In the genomic region with DNA sequence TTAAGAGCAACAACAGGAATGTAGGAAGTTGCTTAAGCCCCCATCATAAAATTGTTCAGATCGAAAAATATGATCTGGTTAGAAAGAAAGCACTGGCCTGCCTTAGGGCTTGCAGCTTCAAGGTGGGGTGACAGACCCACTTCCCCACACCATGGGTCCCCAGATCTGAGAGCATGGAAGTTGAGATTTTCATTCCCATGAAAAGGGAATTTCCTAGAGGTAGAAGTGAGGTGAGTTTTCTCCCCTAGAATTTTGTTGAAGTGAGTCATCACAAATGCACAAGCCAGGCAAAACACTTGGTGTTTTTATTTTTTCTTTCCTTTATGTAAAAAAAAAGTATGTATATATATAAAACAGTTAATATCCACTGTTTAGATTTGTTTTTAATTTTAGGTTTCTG, we compare ENCODE assay signal across 16 cellular contexts.
DNase-seq lines count a peak whose midpoint lies in the region; ATAC-seq and TF ChIP-seq lines count a peak whose summit lies in the region.
"Had no signal": no experiment of that assay in that cellular context is flagged by ENCODE, and none has a peak within 500 bp of the region (broad histone marks: within the 10 kb centered on the region; RNA-seq: fewer than 3 reads in every experiment).

No MANE protein-coding gene starts in this region.

- peak overlapping the region; percentile 83 for H3K27ac ChIP-seq in AG04450 (ENCODE audit: low read depth, low read length)
- no peak overlapping the region for H3K27ac ChIP-seq in IMR-90 (ENCODE audit: insufficient read depth, low read length)
- H3K27ac ChIP-seq: C4-2B, cardiac muscle cell, lower lobe of right lung had no signal

- no peak for TF ChIP-seq POLR2A in IMR-90 (IDR thresholded peaks at IDR 0.05; ENCODE audit: low read depth, low read length)

- no peaks in the 10 kb centered on the region for H3K9me3 Mint-ChIP-seq in brain
- no peaks in the 10 kb centered on the region for H3K9me3 Mint-ChIP-seq in nephron progenitor cell
- H3K9me3 Mint-ChIP-seq: activated T-cell treated with anti-CD3 and anti-CD28 coated beads, Interleukin-2, amount 50 U/mL, for 4 hours; stimulated activated memory B cell treated with anti-CD40 and anti-IgM and Interleukin-4, amounts not matched to agents 10 μg/mL and 1 μg/mL and 100 μg/mL, for 72 hours had no signal

- CTCF ChIA-PET in AG04450 (lab: Charles Lee) (no interaction called here), IMR-90 (lab: Yijun Ruan, JAX) (interaction anchor here (0.6 kb wide), 1 partner anchor 48 kb away, joined by 3 read pairs; no protein-coding TSS in a partner anchor)

- H3K27me3 ChIP-seq in AG04450 (ENCODE audit: control insufficient read depth, insufficient read depth, low read length) (no peaks in the 10 kb centered on the region), IMR-90 (ENCODE audit: control insufficient read depth, insufficient read depth, low read length) (no peaks in the 10 kb centered on the region)
- H3K27me3 ChIP-seq: cardiac muscle cell, ovary had no signal

- 0 out of 2 replicates have a peak overlapping the region, but pooled peaks have one; percentile 23 for H2BK20ac ChIP-seq in IMR-90 (ENCODE audit: low read depth, low read length)

- no peak overlapping the region; the same call in 1 of the 2 replicates for H4K5ac ChIP-seq in IMR-90 (ENCODE audit: low read depth, low read length)

- no peaks in the 10 kb centered on the region for H3K9me3 ChIP-seq in AG04450 (ENCODE audit: control insufficient read depth, insufficient read depth, low read length)
- H3K9me3 ChIP-seq in IMR-90 (ENCODE audit: control insufficient read depth, insufficient read depth, low read length) = no peaks in the 10 kb centered on the region
- H3K9me3 ChIP-seq: lower lobe of right lung, ovary had no signal

- no CpG with 5 or more reads among the region's 1 CpG for WGBS in IMR-90 (ENCODE audit: extremely low coverage in 2 of 2, insufficient read length in 1 of 2), 2 experiments

- H3K4ac ChIP-seq in IMR-90 (ENCODE audit: low read depth, low read length) = peak overlapping the region; percentile 17; the same call in 1 of the 2 replicates

- H3K9ac ChIP-seq in IMR-90 (ENCODE audit: low read depth, low read length) = no peak overlapping the region

- H3K56ac ChIP-seq in IMR-90 (ENCODE audit: extremely low read depth, insufficient read depth, low read length) = no peak overlapping the region

- peak overlapping the region; percentile 47; a peak in 2 of 4 replicates for H4K8ac ChIP-seq in IMR-90 (ENCODE audit: low read depth in 2 of 2, low read length in 2 of 2)

- intact Hi-C loops in IMR-90 (cut with micrococcal nuclease) = no loop called here

- TF ChIP-seq RAD21 in IMR-90 (IDR thresholded peaks at IDR 0.05; ENCODE audit: low read length) = no peak

- in situ Hi-C loops in IMR-90 (cut with MboI; ENCODE audit: low sequenced_read_pairs) = no loop called here

- H4K91ac ChIP-seq in IMR-90 (ENCODE audit: insufficient read depth, low read depth, low read length) = peak overlapping the region; percentile 45

- no peak overlapping the region for H2AFZ ChIP-seq in IMR-90 (replicated peaks; ENCODE audit: low read length, poor library complexity)

- no peak for ATAC-seq in IMR-90 (ENCODE audit: low read depth)
- no peak for ATAC-seq in GM19324 (IDR thresholded peaks at IDR 0.05; ENCODE audit: low FRiP score, unreplicated experiment)
- ATAC-seq: activated T-cell treated with anti-CD3 and anti-CD28 coated beads, Interleukin-2, amount 50 U/mL, for 4 hours; lower lobe of right lung; stimulated activated memory B cell treated with anti-CD40 and anti-IgM and Interleukin-4, amounts not matched to agents 10 μg/mL and 1 μg/mL and 100 μg/mL, for 72 hours had no signal

- H3K23ac ChIP-seq in IMR-90 (ENCODE audit: low read depth, low read length) = no peak overlapping the region

- no peak overlapping the region; the same call in 1 of the 2 replicates for H2AK5ac ChIP-seq in IMR-90 (ENCODE audit: low read depth, low read length)

- H2BK15ac ChIP-seq in IMR-90 (ENCODE audit: low read depth, low read length) = peak overlapping the region; percentile 74; the same call in 1 of the 3 replicates

- H3K27ac Mint-ChIP-seq in brain (peak overlapping the region in 4 of 5 experiments; percentile 45 to 96 (median 80)), nephron progenitor cell (peak overlapping the region; percentile 97)
- H3K27ac Mint-ChIP-seq: stimulated activated memory B cell treated with anti-CD40 and anti-IgM and Interleukin-4, amounts not matched to agents 10 μg/mL and 1 μg/mL and 100 μg/mL, for 72 hours had no signal

- BruUV-seq in IMR-90 (replicated peaks; lab: Mats Ljungman, UMichigan) = no TSS peak

- H3K79me1 ChIP-seq in IMR-90 (ENCODE audit: low read depth in 1 of 2, low read length in 2 of 2) = no peaks in the 10 kb centered on the region

- TF ChIP-seq CTCF in AG04450 (IDR thresholded peaks at IDR 0.05; ENCODE audit: low read depth, low read length) (no peak), IMR-90 (conservative IDR thresholded peaks at IDR 0.05; ENCODE audit: low read depth, low read length) (no peak), brain (conservative IDR thresholded peaks at IDR 0.05) (no peak), nephron progenitor cell (IDR thresholded peaks at IDR 0.05) (no peak)

- DNase-seq in AG04450 (ENCODE audit: low read depth, low spot score) = no peak
- DNase-seq in IMR-90 = peak; percentile 32
- DNase-seq in nephron progenitor cell = no peak
- no peak for DNase-seq in mucosa of gallbladder (ENCODE audit: low spot score)
- no peak for DNase-seq in GM03348 (ENCODE audit: low spot score)
- no peak for DNase-seq in kidney glomerular epithelial cell (lab: John Stamatoyannopoulos, UW)
- DNase-seq: activated T-cell treated with anti-CD3 and anti-CD28 coated beads, Interleukin-2, amount 50 U/mL, for 4 hours; lower lobe of right lung; NCI-H1694 treated with DMSO at 0.1 percent for 48 hours; SIG-M5 had no signal

- POLR2A ChIA-PET in AG04450 (lab: Yijun Ruan, JAX) = interaction anchor here (0.9 kb wide), 2 partner anchors 64 to 124 kb away, joined by 3 to 4 read pairs; no protein-coding TSS in a partner anchor
- POLR2A ChIA-PET in IMR-90 (lab: Charles Lee; ENCODE audit: unreplicated experiment) = no interaction called here

- H3K36me3 ChIP-seq in IMR-90 (ENCODE audit: control insufficient read depth, insufficient read depth, low read length) = no peaks in the 10 kb centered on the region
- H3K36me3 ChIP-seq: cardiac muscle cell, lower lobe of right lung, ovary had no signal

- no peak overlapping the region for H2BK5ac ChIP-seq in IMR-90 (ENCODE audit: low read depth, low read length, poor library complexity, severe bottlenecking)

- H3K9me1 ChIP-seq in IMR-90 (ENCODE audit: insufficient read depth, low read length) = peaks cover 9% of the 10 kb centered on the region

- H3K4me2 ChIP-seq in IMR-90 (ENCODE audit: low read depth, low read length) = peak overlapping the region; percentile 63

- peak overlapping the region; percentile 50; the same call in 1 of the 2 replicates for H2BK120ac ChIP-seq in IMR-90 (ENCODE audit: low read depth, low read length)

- H4K20me1 ChIP-seq in IMR-90 (ENCODE audit: insufficient read depth, low read length) = no peaks in the 10 kb centered on the region

- H3K14ac ChIP-seq in IMR-90 (replicated peaks; ENCODE audit: low read depth, low read length) = peak overlapping the region; percentile 39

- H2AK9ac ChIP-seq in IMR-90 (replicated peaks; ENCODE audit: low read depth, low read length, poor library complexity) = no peak overlapping the region

- H3K4me3 ChIP-seq in AG04450 (ENCODE audit: low read depth, low read length) = no peak overlapping the region
- H3K4me3 ChIP-seq in IMR-90 (ENCODE audit: insufficient read depth, low read depth, low read length) = no peak overlapping the region
- H3K4me3 ChIP-seq: cardiac muscle cell, lower lobe of right lung, ovary had no signal

- dilution Hi-C loops in IMR-90 (cut with HindIII; ENCODE audit: low sequenced_read_pairs, unreplicated experiment) = no loop called here

- peak overlapping the region; percentile 37; the same call in 1 of the 2 replicates for H3K18ac ChIP-seq in IMR-90 (ENCODE audit: low read depth, low read length)

- peak overlapping the region in 1 of 5 experiments; percentile 18 for H3K4me3 Mint-ChIP-seq in brain
- peak overlapping the region; percentile 68 for H3K4me3 Mint-ChIP-seq in nephron progenitor cell
- H3K4me3 Mint-ChIP-seq: activated T-cell treated with anti-CD3 and anti-CD28 coated beads, Interleukin-2, amount 50 U/mL, for 4 hours; stimulated activated memory B cell treated with anti-CD40 and anti-IgM and Interleukin-4, amounts not matched to agents 10 μg/mL and 1 μg/mL and 100 μg/mL, for 72 hours had no signal

- H3K36me3 Mint-ChIP-seq in brain = no peaks in the 10 kb centered on the region
- H3K36me3 Mint-ChIP-seq in nephron progenitor cell (ENCODE audit: low read depth) = no peaks in the 10 kb centered on the region
- H3K36me3 Mint-ChIP-seq: stimulated activated memory B cell treated with anti-CD40 and anti-IgM and Interleukin-4, amounts not matched to agents 10 μg/mL and 1 μg/mL and 100 μg/mL, for 72 hours had no signal

- no peaks in the 10 kb centered on the region for H3K27me3 Mint-ChIP-seq in brain
- peaks cover 11% of the 10 kb centered on the region for H3K27me3 Mint-ChIP-seq in nephron progenitor cell (ENCODE audit: low read depth, poor library complexity)
- H3K27me3 Mint-ChIP-seq: stimulated activated memory B cell treated with anti-CD40 and anti-IgM and Interleukin-4, amounts not matched to agents 10 μg/mL and 1 μg/mL and 100 μg/mL, for 72 hours had no signal

- peaks cover 13% of the 10 kb centered on the region for H3K4me1 ChIP-seq in IMR-90 (ENCODE audit: control insufficient read depth, insufficient read depth, low read length)
- H3K4me1 ChIP-seq: lower lobe of right lung had no signal

- H3K4me1 Mint-ChIP-seq in brain (peaks cover 62% of the 10 kb centered on the region), nephron progenitor cell (peaks cover 78% of the 10 kb centered on the region)

TF ChIP-seq in IMR-90, 13 proteins besides CTCF, POLR2A, EP300 and RAD21:
- TF ChIP-seq FOS (IDR thresholded peaks at IDR 0.05; ENCODE audit: low read depth, low read length) = no peak
- TF ChIP-seq NFE2L2 (IDR thresholded peaks at IDR 0.05; ENCODE audit: low read depth, low read length) = no peak
- no peak for TF ChIP-seq CHD1 (IDR thresholded peaks at IDR 0.05; ENCODE audit: low read depth, low read length)
- TF ChIP-seq, protein P1, sequence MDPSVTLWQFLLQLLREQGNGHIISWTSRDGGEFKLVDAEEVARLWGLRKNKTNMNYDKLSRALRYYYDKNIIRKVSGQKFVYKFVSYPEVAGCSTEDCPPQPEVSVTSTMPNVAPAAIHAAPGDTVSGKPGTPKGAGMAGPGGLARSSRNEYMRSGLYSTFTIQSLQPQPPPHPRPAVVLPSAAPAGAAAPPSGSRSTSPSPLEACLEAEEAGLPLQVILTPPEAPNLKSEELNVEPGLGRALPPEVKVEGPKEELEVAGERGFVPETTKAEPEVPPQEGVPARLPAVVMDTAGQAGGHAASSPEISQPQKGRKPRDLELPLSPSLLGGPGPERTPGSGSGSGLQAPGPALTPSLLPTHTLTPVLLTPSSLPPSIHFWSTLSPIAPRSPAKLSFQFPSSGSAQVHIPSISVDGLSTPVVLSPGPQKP (IDR thresholded peaks at IDR 0.05; ENCODE audit: borderline replicate concordance, low read depth, low read length) = no peak
- TF ChIP-seq RCOR1 (IDR thresholded peaks at IDR 0.05; ENCODE audit: insufficient replicate concordance, low read length) = no peak
- TF ChIP-seq BHLHE40 (IDR thresholded peaks at IDR 0.05; ENCODE audit: low read depth, low read length) = no peak
